In genomic region chr11:124674168-124674517, GRCh38 we compare ENCODE assay signal across 8 cellular contexts. TPM values are rescaled to one million over a fixed set of nuclear protein-coding genes. Genes with fewer than 3 reads are reported as not detected.
DNase-seq lines count a peak whose midpoint lies in the region; ATAC-seq lines count a peak whose summit lies in the region.

No MANE protein-coding gene starts in this region.

- H3K4me1 Mint-ChIP-seq in activated CD4-positive, alpha-beta T cell treated with anti-CD3 and anti-CD28 coated beads for 36 hours = peaks cover 30% of the 10 kb centered on the region

- no peak for DNase-seq in activated CD4-positive, alpha-beta T cell treated with anti-CD3 and anti-CD28 coated beads for 36 hours
- DNase-seq in activated CD4-positive, alpha-beta T cell treated with anti-CD3 and anti-CD28 coated beads for 1 hour = no peak
- DNase-seq in adipocyte (ENCODE audit: low read depth) = peak; percentile 11
- DNase-seq in kidney tubule cell (ENCODE audit: low spot score) = peak; percentile 10
- DNase-seq in cerebellar nuclear complex (lab: John Stamatoyannopoulos, UW) = no peak
- DNase-seq in stimulated activated CD4-positive, alpha-beta T cell treated with anti-CD3 and anti-CD28 coated beads, Interleukin-4, amount 100 ng/mL, for 4 hours = no peak

- H3K4me3 Mint-ChIP-seq in activated CD4-positive, alpha-beta T cell treated with anti-CD3 and anti-CD28 coated beads for 36 hours = peak overlapping the region; percentile 84

- H3K27me3 Mint-ChIP-seq in activated CD4-positive, alpha-beta T cell treated with anti-CD3 and anti-CD28 coated beads for 36 hours = no peaks in the 10 kb centered on the region

- H3K27me3 ChIP-seq in adipocyte (replicated peaks; ENCODE audit: control insufficient read depth, insufficient read depth, low read length) = no peaks in the 10 kb centered on the region
- H3K27me3 ChIP-seq in thymus (ENCODE audit: control insufficient read depth, insufficient read depth) = no peaks in the 10 kb centered on the region

- intact Hi-C loops in activated CD4-positive, alpha-beta T cell treated with anti-CD3 and anti-CD28 coated beads for 36 hours (cut with DNase I, micrococcal nuclease) = loop anchor here (5.0 kb wide), 5 partner anchors 278 to 953 kb away; partner anchors contain the start of genes CCDC15 (in 1 of the 2), CHEK1 (in 1 of the 2), PKNOX2 (in 1 of the 2) and TMEM218 (in 1 of the 2)

- H3K9me3 ChIP-seq in adipocyte (ENCODE audit: control insufficient read depth, low read length) (no peaks in the 10 kb centered on the region), thymus (ENCODE audit: control insufficient read depth) (no peaks in the 10 kb centered on the region)

- peak overlapping the region; percentile 67 for H3K27ac ChIP-seq in thymus (ENCODE audit: low read depth)

- peak overlapping the region; percentile 86 for H3K27ac Mint-ChIP-seq in activated CD4-positive, alpha-beta T cell treated with anti-CD3 and anti-CD28 coated beads for 36 hours

- no peaks in the 10 kb centered on the region for H3K36me3 Mint-ChIP-seq in activated CD4-positive, alpha-beta T cell treated with anti-CD3 and anti-CD28 coated beads for 36 hours (ENCODE audit: low read depth)

- peaks cover 18% of the 10 kb centered on the region for H3K4me1 ChIP-seq in adipocyte (ENCODE audit: control insufficient read depth, insufficient read depth, low read length)
- peaks cover 19% of the 10 kb centered on the region for H3K4me1 ChIP-seq in thymus (ENCODE audit: control insufficient read depth, insufficient read depth, low read length)

- WGBS in thymus = 42% methylated on average over 18 of the region's 18 CpGs

- CTCF ChIA-PET in activated CD4-positive, alpha-beta T cell treated with anti-CD3 and anti-CD28 coated beads for 36 hours (lab: Charles Lee) = interaction anchor here (0.7 to 1.8 kb wide), 9 partner anchors 64 to 202 kb away, joined by 3 to 10 read pairs (median 3); no protein-coding TSS in a partner anchor

- no peaks in the 10 kb centered on the region for H3K36me3 ChIP-seq in adipocyte (ENCODE audit: control insufficient read depth, insufficient read depth, low read length, severe bottlenecking)
- H3K36me3 ChIP-seq in thymus (ENCODE audit: control insufficient read depth, insufficient read depth) = no peaks in the 10 kb centered on the region

- H3K4me3 ChIP-seq in adipocyte (ENCODE audit: low read length) = peak overlapping the region; percentile 84
- H3K4me3 ChIP-seq in thymus (ENCODE audit: low read length) = peak overlapping the region; percentile 80

- ATAC-seq in activated CD4-positive, alpha-beta T cell treated with anti-CD3 and anti-CD28 coated beads for 36 hours = no peak
- ATAC-seq in GM18867 (IDR thresholded peaks at IDR 0.05; ENCODE audit: unreplicated experiment) = no peak

- H3K9me3 Mint-ChIP-seq in activated CD4-positive, alpha-beta T cell treated with anti-CD3 and anti-CD28 coated beads for 36 hours (ENCODE audit: low read depth) = no peaks in the 10 kb centered on the region

- H3K9ac ChIP-seq in adipocyte (ENCODE audit: low read length) = peak overlapping the region; percentile 96

- POLR2A ChIA-PET in activated CD4-positive, alpha-beta T cell treated with anti-CD3 and anti-CD28 coated beads for 36 hours (lab: Charles Lee) = interaction anchor here (0.8 to 1.6 kb wide), 2 partner anchors 127 to 163 kb away, joined by 3 to 4 read pairs; no protein-coding TSS in a partner anchor

RNA-seq across cellular contexts. Expression of gene SPA17, which starts 0.4 kb away (rescaled TPM):
- total RNA-seq in activated CD4-positive, alpha-beta T cell treated with anti-CD3 and anti-CD28 coated beads for 36 hours = 1 to 10 TPM; 3.9 to 4.7 TPM
- 11.4 TPM for polyA plus RNA-seq in thymus

RNA-seq across cellular contexts. Expression of gene SIAE, which starts 0.6 kb away (rescaled TPM):
- 10 to 100 TPM in 1 of 2 experiments, 1 to 10 TPM in 1; 9.4 to 12.2 TPM for total RNA-seq in activated CD4-positive, alpha-beta T cell treated with anti-CD3 and anti-CD28 coated beads for 36 hours
- polyA plus RNA-seq in thymus = 13.4 TPM

RNA-seq across cellular contexts. Expression of gene TBRG1, which starts 51.5 kb away (rescaled TPM):
- 10 to 100 TPM; 29.6 to 40.6 TPM for total RNA-seq in activated CD4-positive, alpha-beta T cell treated with anti-CD3 and anti-CD28 coated beads for 36 hours
- 49.1 TPM for polyA plus RNA-seq in thymus

Comparison
In these comparisons a context has a peak if more than half of its experiments do, and no peak if none do; other contexts are left out.
1. DNase-seq: peak in adipocyte (single experiment) and kidney tubule cell (single experiment); none in activated CD4-positive, alpha-beta T cell treated with anti-CD3 and anti-CD28 coated beads for 36 hours (single experiment), activated CD4-positive, alpha-beta T cell treated with anti-CD3 and anti-CD28 coated beads for 1 hour (single experiment), cerebellar nuclear complex (0 of 2) and stimulated activated CD4-positive, alpha-beta T cell treated with anti-CD3 and anti-CD28 coated beads, Interleukin-4, amount 100 ng/mL, for 4 hours (0 of 2).